28 cellular contexts compared by ENCODE assay signal in the genomic region with DNA sequence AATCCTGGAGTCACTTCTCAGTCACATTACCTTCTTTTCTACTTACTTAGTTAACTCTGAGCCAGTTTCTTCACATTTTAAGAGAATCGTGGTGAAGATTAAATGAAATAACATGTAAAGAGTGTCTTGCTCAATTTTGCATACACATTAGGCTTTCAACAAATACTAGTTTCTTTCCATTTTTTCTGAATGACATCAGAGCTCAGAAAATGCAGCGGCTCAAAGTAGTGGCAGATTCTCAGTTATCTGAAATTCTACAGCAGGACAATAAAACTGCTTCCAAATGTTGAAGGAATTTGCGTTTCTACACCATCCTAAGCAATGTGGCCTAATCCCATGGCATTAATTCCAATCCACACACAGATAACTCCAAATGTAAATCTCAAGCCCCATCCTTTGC.
"Had no signal": no experiment of that assay in that cellular context is flagged by ENCODE, and none has a peak within 500 bp of the region (broad histone marks: within the 10 kb centered on the region; RNA-seq: fewer than 3 reads in every experiment).

No MANE protein-coding gene starts in this region.

- H3K9me3 Mint-ChIP-seq: activated B cell treated with CpG ODN at 0.5 μM for 24 hours; activated CD4-positive, alpha-beta memory T cell treated with anti-CD3 and anti-CD28 coated beads for 36 hours; activated naive CD4-positive, alpha-beta T cell treated with anti-CD3 and anti-CD28 coated beads, Interleukin-2, amount 10 ng/mL, durations not matched to agents 7 days and 5 days; activated T-helper 2 cell treated with anti-CD3 and anti-CD28 coated beads, Interferon-gamma antibody, Interleukin-2, Interleukin-4, amounts not matched to agents 10 μg/mL and 5 μg/mL and 100 μg/mL, durations not matched to agents 14 hours and 24 hours and 36 hours; T-helper 2 cell treated with Interferon-gamma antibody and Interleukin-4, amounts not matched to agents 5 μg/mL and 100 μg/mL, for 36 hours had no signal

- H3K36me3 ChIP-seq: adrenal gland, breast epithelium, Peyer's patch, SJCRH30 had no signal

- H3K4me1 ChIP-seq: adrenal gland, breast epithelium, Peyer's patch, SJCRH30 had no signal

- H3K9me3 ChIP-seq: adrenal gland, breast epithelium, Peyer's patch, SJCRH30 had no signal

- ATAC-seq: activated T-cell treated with anti-CD3 and anti-CD28 coated beads, Interleukin-2, amount 50 U/mL, for 72 hours; SK-N-SH treated with all-trans-retinoic acid at 6 μM for 48 hours had no signal

- H3K4me3 ChIP-seq: adrenal gland, breast epithelium, Peyer's patch, SJCRH30 had no signal

- H3K4me3 Mint-ChIP-seq: activated B cell treated with CpG ODN at 0.5 μM for 24 hours; activated CD4-positive, alpha-beta memory T cell treated with anti-CD3 and anti-CD28 coated beads for 36 hours; activated CD4-positive, alpha-beta T cell treated with anti-CD3 and anti-CD28 coated beads, Interleukin-2, amount 10 ng/mL, durations not matched to agents 24 days and 14 days; activated naive CD4-positive, alpha-beta T cell treated with anti-CD3 and anti-CD28 coated beads, Interleukin-2, amount 10 ng/mL, durations not matched to agents 7 days and 5 days; activated naive CD8-positive, alpha-beta T cell treated with anti-CD3 and anti-CD28 coated beads for 36 hours; activated T-cell treated with anti-CD3 and anti-CD28 coated beads, Interleukin-2, amount 50 U/mL, for 72 hours; T-helper 2 cell treated with Interferon-gamma antibody and Interleukin-4, amounts not matched to agents 5 μg/mL and 100 μg/mL, for 36 hours had no signal

- H3K27me3 Mint-ChIP-seq: activated CD4-positive, alpha-beta memory T cell treated with anti-CD3 and anti-CD28 coated beads for 36 hours; activated naive CD8-positive, alpha-beta T cell treated with anti-CD3 and anti-CD28 coated beads for 36 hours had no signal

- H3K27ac Mint-ChIP-seq: activated B cell treated with CpG ODN at 0.5 μM for 24 hours; activated CD4-positive, alpha-beta memory T cell treated with anti-CD3 and anti-CD28 coated beads for 36 hours; activated CD4-positive, alpha-beta T cell treated with anti-CD3 and anti-CD28 coated beads, Interleukin-2, amount 10 ng/mL, durations not matched to agents 24 days and 14 days; activated naive CD4-positive, alpha-beta T cell treated with anti-CD3 and anti-CD28 coated beads, Interleukin-2, amount 10 ng/mL, durations not matched to agents 7 days and 5 days; activated naive CD8-positive, alpha-beta T cell treated with anti-CD3 and anti-CD28 coated beads for 36 hours; activated T-cell treated with anti-CD3 and anti-CD28 coated beads, Interleukin-2, amount 50 U/mL, for 72 hours; activated T-helper 2 cell treated with anti-CD3 and anti-CD28 coated beads, Interferon-gamma antibody, Interleukin-2, Interleukin-4, amounts not matched to agents 10 μg/mL and 5 μg/mL and 100 μg/mL, durations not matched to agents 14 hours and 24 hours and 36 hours; T-helper 2 cell treated with Interferon-gamma antibody and Interleukin-4, amounts not matched to agents 5 μg/mL and 100 μg/mL, for 36 hours had no signal

- H3K27ac ChIP-seq: adrenal gland, breast epithelium, Peyer's patch, RWPE1, SJCRH30 had no signal

- H3K27me3 ChIP-seq: adrenal gland, breast epithelium, Peyer's patch, SJCRH30 had no signal

- H3K36me3 Mint-ChIP-seq: activated CD4-positive, alpha-beta memory T cell treated with anti-CD3 and anti-CD28 coated beads for 36 hours; activated naive CD4-positive, alpha-beta T cell treated with anti-CD3 and anti-CD28 coated beads, Interleukin-2, amount 10 ng/mL, durations not matched to agents 7 days and 5 days; activated naive CD8-positive, alpha-beta T cell treated with anti-CD3 and anti-CD28 coated beads for 36 hours had no signal

- H3K4me1 Mint-ChIP-seq: activated B cell treated with CpG ODN at 0.5 μM for 24 hours; activated CD4-positive, alpha-beta T cell treated with anti-CD3 and anti-CD28 coated beads, Interleukin-2, amount 10 ng/mL, durations not matched to agents 24 days and 14 days; activated naive CD4-positive, alpha-beta T cell treated with anti-CD3 and anti-CD28 coated beads, Interleukin-2, amount 10 ng/mL, durations not matched to agents 7 days and 5 days; activated naive CD8-positive, alpha-beta T cell treated with anti-CD3 and anti-CD28 coated beads for 36 hours had no signal

- DNase-seq: activated B cell treated with CpG ODN at 0.5 μM for 24 hours; activated CD4-positive, alpha-beta memory T cell treated with anti-CD3 and anti-CD28 coated beads for 36 hours; activated CD4-positive, alpha-beta T cell treated with anti-CD3 and anti-CD28 coated beads for 1 hour; activated CD4-positive, alpha-beta T cell treated with anti-CD3 and anti-CD28 coated beads, Interleukin-2, amount 10 ng/mL, durations not matched to agents 24 days and 14 days; activated CD8-positive, alpha-beta memory T cell treated with anti-CD3 and anti-CD28 coated beads for 24 hours; activated gamma-delta T cell treated with Interleukin-2 at 50 U/mL for 16 hours; activated naive CD4-positive, alpha-beta T cell treated with anti-CD3 and anti-CD28 coated beads, Interleukin-2, amount 10 ng/mL, durations not matched to agents 7 days and 5 days; activated naive CD8-positive, alpha-beta T cell treated with anti-CD3 and anti-CD28 coated beads for 36 hours; activated T-cell treated with anti-CD3 and anti-CD28 coated beads for 4 hours; activated T-cell treated with anti-CD3 and anti-CD28 coated beads, Interleukin-2, amount 50 U/mL, for 72 hours; adrenal gland; aorta; caudate nucleus; KG1; NCI-H1092; NCI-H1417; NCI-H1694 treated with DMSO at 0.1 percent for 48 hours; NCI-H2081; NCI-H510A treated with DMSO at 0.1 percent for 48 hours; Peyer's patch; Right ventricle myocardium superior; SJCRH30; SW 1271 had no signal
